Comparison of ENCODE assay signal across 8 cellular contexts in the genomic region with DNA sequence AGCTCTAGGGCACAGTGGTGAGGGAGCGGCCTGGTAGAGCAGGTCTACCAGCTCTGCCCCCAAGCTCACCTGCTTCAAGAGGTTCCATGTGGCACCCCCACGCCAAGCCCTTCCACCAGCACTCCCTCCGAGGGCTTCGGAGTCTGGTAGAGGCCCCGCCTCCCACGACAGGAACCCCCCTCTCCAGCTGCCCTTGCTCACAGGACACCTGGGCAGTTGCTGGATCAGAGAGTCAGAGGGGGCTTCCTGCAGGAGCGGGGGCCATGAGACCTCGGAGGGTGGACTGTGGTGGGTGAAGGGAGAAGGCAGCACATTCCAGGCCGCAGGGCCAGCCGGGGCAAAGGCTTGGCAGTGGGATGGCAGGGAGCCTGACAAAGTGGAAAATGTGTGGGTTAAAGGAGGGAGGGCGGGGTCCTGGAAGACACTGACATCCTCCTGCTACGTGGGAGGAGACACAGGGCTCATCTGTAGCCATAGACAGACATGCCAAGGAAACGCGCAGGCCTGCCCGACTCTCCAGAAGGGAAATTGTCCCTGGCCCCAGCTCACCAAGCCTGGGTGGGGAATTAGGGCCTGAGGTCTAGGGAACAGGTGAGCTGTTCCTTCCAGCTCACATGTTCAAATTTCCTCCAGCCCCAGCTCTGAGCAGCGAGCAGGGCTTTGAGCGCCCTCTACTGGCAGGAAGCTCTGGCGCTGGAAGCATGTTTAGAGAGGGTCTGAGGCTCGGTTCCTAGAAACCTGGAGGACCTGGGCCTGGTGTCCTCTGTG.
DNase-seq lines count a peak whose midpoint lies in the region; ATAC-seq, FAIRE-seq and TF ChIP-seq lines count a peak whose summit lies in the region.

No MANE protein-coding gene starts in this region.

- H4K20me1 ChIP-seq in KMS-11 (ENCODE audit: insufficient read depth), result no peaks in the 10 kb centered on the region
- peaks cover 4% of the 10 kb centered on the region for H4K20me1 ChIP-seq in osteoblast (ENCODE audit: insufficient read depth, low read length)

- H3K4me1 Mint-ChIP-seq in activated T-helper 17 cell treated with anti-CD3 and anti-CD28 coated beads, Interleukin-2, amount 50 U/mL, for 72 hours, result peaks cover 4% of the 10 kb centered on the region
- H3K4me1 Mint-ChIP-seq in type B pancreatic cell (ENCODE audit: unreplicated experiment), result peaks cover 5% of the 10 kb centered on the region

- ATAC-seq in activated T-helper 17 cell treated with anti-CD3 and anti-CD28 coated beads, Interleukin-2, amount 50 U/mL, for 72 hours (replicated peaks), result peak; percentile 11
- ATAC-seq in foreskin keratinocyte, result peak; percentile 32
- no peak for ATAC-seq in HG03457 (IDR thresholded peaks at IDR 0.05; ENCODE audit: unreplicated experiment)

- H3K4me3 ChIP-seq in KMS-11 (IDR thresholded peaks at IDR 0.05; ENCODE audit: insufficient read depth, low read depth, low read length) (no peak overlapping the region), osteoblast (ENCODE audit: insufficient read depth, low read length) (no peak overlapping the region)

- no peaks in the 10 kb centered on the region for H3K79me2 ChIP-seq in KMS-11 (ENCODE audit: insufficient read depth, low read depth)
- no peaks in the 10 kb centered on the region for H3K79me2 ChIP-seq in osteoblast (ENCODE audit: insufficient read depth, low read length)

- H3K4me1 ChIP-seq in KMS-11 (ENCODE audit: low read depth, poor library complexity, severe bottlenecking) (no peaks in the 10 kb centered on the region), foreskin keratinocyte (no peaks in the 10 kb centered on the region), osteoblast (ENCODE audit: insufficient read depth, low read length) (no peaks in the 10 kb centered on the region)

- no peak overlapping the region for H3K27ac ChIP-seq in KMS-11
- H3K27ac ChIP-seq in foreskin keratinocyte, result no peak overlapping the region
- H3K27ac ChIP-seq in osteoblast (ENCODE audit: low read depth, low read length), result no peak overlapping the region

- H3K27me3 Mint-ChIP-seq in activated T-helper 17 cell treated with anti-CD3 and anti-CD28 coated beads, Interleukin-2, amount 50 U/mL, for 72 hours, result peaks cover 3% of the 10 kb centered on the region
- peaks cover 38% of the 10 kb centered on the region for H3K27me3 Mint-ChIP-seq in type B pancreatic cell

- H3K9me3 Mint-ChIP-seq in activated T-helper 17 cell treated with anti-CD3 and anti-CD28 coated beads, Interleukin-2, amount 50 U/mL, for 72 hours, result no peaks in the 10 kb centered on the region
- H3K9me3 Mint-ChIP-seq in type B pancreatic cell, result no peaks in the 10 kb centered on the region

- H3K9ac ChIP-seq in KMS-11, result no peak overlapping the region

- H3K4me3 Mint-ChIP-seq in activated T-helper 17 cell treated with anti-CD3 and anti-CD28 coated beads, Interleukin-2, amount 50 U/mL, for 72 hours, result no peak overlapping the region
- H3K4me3 Mint-ChIP-seq in type B pancreatic cell, result no peak overlapping the region

- no peaks in the 10 kb centered on the region for H3K36me3 Mint-ChIP-seq in activated T-helper 17 cell treated with anti-CD3 and anti-CD28 coated beads, Interleukin-2, amount 50 U/mL, for 72 hours (ENCODE audit: low read depth)
- H3K36me3 Mint-ChIP-seq in type B pancreatic cell, result no peaks in the 10 kb centered on the region

- peak; percentile 99 for TF ChIP-seq CTCF in D721Med (IDR thresholded peaks at IDR 0.05; ENCODE audit: insufficient read depth, missing control alignments)
- peak; percentile 90 for TF ChIP-seq CTCF in KMS-11 (conservative IDR thresholded peaks at IDR 0.05; ENCODE audit: low read depth, low read length)
- peak; percentile 95 for TF ChIP-seq CTCF in foreskin keratinocyte (conservative IDR thresholded peaks at IDR 0.05)
- TF ChIP-seq CTCF in osteoblast (IDR thresholded peaks at IDR 0.05; ENCODE audit: extremely low read depth, low read depth, low read length), result peak; percentile 97
- peak; percentile 97 for TF ChIP-seq CTCF in type B pancreatic cell (conservative IDR thresholded peaks at IDR 0.05)

- H3K9me3 ChIP-seq in osteoblast (ENCODE audit: low read depth, low read length), result no peaks in the 10 kb centered on the region

- DNase-seq in D721Med (ENCODE audit: insufficient read length, low spot score), result peak; percentile 90
- peak; percentile 80 for DNase-seq in RKO (ENCODE audit: low spot score)
- DNase-seq in foreskin keratinocyte, result peak in 1 of 2 donors; percentile 49
- DNase-seq in osteoblast (ENCODE audit: insufficient read length, low spot score, missing footprints), result peak; percentile 98
- DNase-seq in type B pancreatic cell (ENCODE audit: extremely low spot score, unreplicated experiment), result peak; percentile 88

- H3K36me3 ChIP-seq in KMS-11 (ENCODE audit: insufficient read depth), result no peaks in the 10 kb centered on the region
- no peaks in the 10 kb centered on the region for H3K36me3 ChIP-seq in osteoblast (ENCODE audit: insufficient read depth, low read length)

- peaks cover 90% of the 10 kb centered on the region for H3K27me3 ChIP-seq in KMS-11 (ENCODE audit: insufficient read depth, low read depth)
- H3K27me3 ChIP-seq in foreskin keratinocyte, result peaks cover 26% of the 10 kb centered on the region
- H3K27me3 ChIP-seq in osteoblast (ENCODE audit: insufficient read depth, low read length), result peaks cover 47% of the 10 kb centered on the region

- H2AFZ ChIP-seq in KMS-11 (ENCODE audit: low read depth), result no peak overlapping the region
- H2AFZ ChIP-seq in osteoblast (ENCODE audit: low read length), result no peak overlapping the region

- H3K27ac Mint-ChIP-seq in activated T-helper 17 cell treated with anti-CD3 and anti-CD28 coated beads, Interleukin-2, amount 50 U/mL, for 72 hours, result no peak overlapping the region
- no peak overlapping the region for H3K27ac Mint-ChIP-seq in type B pancreatic cell

- H3K4me2 ChIP-seq in KMS-11 (no peak overlapping the region), osteoblast (ENCODE audit: insufficient read depth, low read length) (no peak overlapping the region)

- FAIRE-seq in D721Med (lab: Jason Lieb, UNC), result no peak
